ENCODE assay signal across 9 cellular contexts in genomic region chr2:155368934-155369333, GRCh38.
DNase-seq lines count a peak whose midpoint lies in the region; ATAC-seq and TF ChIP-seq lines count a peak whose summit lies in the region.
"Had no signal": no experiment of that assay in that cellular context is flagged by ENCODE, and none has a peak within 500 bp of the region (broad histone marks: within the 10 kb centered on the region; RNA-seq: fewer than 3 reads in every experiment).

No MANE protein-coding gene starts in this region.

- no peaks in the 10 kb centered on the region for H3K36me3 ChIP-seq in PC-3 (ENCODE audit: low read depth, low read length)
- no peaks in the 10 kb centered on the region for H3K36me3 ChIP-seq in CD8-positive, alpha-beta memory T cell (ENCODE audit: insufficient read depth, low read length)

- H3K27me3 Mint-ChIP-seq in HFFc6 (ENCODE audit: insufficient read depth): peaks cover 2% of the 10 kb centered on the region; the same call in 1 of the 2 replicates
- H3K27me3 Mint-ChIP-seq in CD8-positive, alpha-beta memory T cell: no peaks in the 10 kb centered on the region

- H3K4me3 Mint-ChIP-seq in HFFc6: no peak overlapping the region
- H3K4me3 Mint-ChIP-seq in CD8-positive, alpha-beta memory T cell: no peak overlapping the region

- peak; percentile 49 for ATAC-seq in PC-3
- no peak for ATAC-seq in GM21528 (IDR thresholded peaks at IDR 0.05; ENCODE audit: low FRiP score, unreplicated experiment)

- no peak overlapping the region for H3K27ac ChIP-seq in PC-3 (ENCODE audit: low read length)
- no peak overlapping the region for H3K27ac ChIP-seq in CD8-positive, alpha-beta memory T cell (ENCODE audit: low read depth, low read length)
- H3K27ac ChIP-seq: parathyroid adenoma had no signal

- H3K9me3 ChIP-seq in PC-3 (ENCODE audit: low read length): no peaks in the 10 kb centered on the region
- H3K9me3 ChIP-seq in CD8-positive, alpha-beta memory T cell (ENCODE audit: low read length): no peaks in the 10 kb centered on the region

- TF ChIP-seq CTCF in HFFc6 (IDR thresholded peaks at IDR 0.05) (peak; percentile 72), PC-3 (conservative IDR thresholded peaks at IDR 0.05; ENCODE audit: low read depth, low read length) (peak; percentile 61)

- peak; percentile 24 for DNase-seq in COR-L47 (lab: John Stamatoyannopoulos, UW)
- peak; percentile 13 for DNase-seq in HFFc6
- peak; percentile 52 for DNase-seq in PC-3
- DNase-seq in glomerular visceral epithelial cell (ENCODE audit: extremely low spot score): peak; percentile 11
- DNase-seq in activated T-cell treated with anti-CD3 and anti-CD28 coated beads, Interleukin-2, amount 50 U/mL, for 1 hour: no peak
- DNase-seq in CD8-positive, alpha-beta memory T cell: no peak
- no peak for DNase-seq in activated CD4-positive, alpha-beta T cell treated with anti-CD3 and anti-CD28 coated beads, Interleukin-2, amount 50 U/mL, for 4 hours

- no TSS peak for BruUV-seq in PC-3 (replicated peaks; lab: Mats Ljungman, UMichigan)

- H3F3A ChIP-seq in PC-3 (ENCODE audit: low read length, unreplicated experiment): no peaks in the 10 kb centered on the region

- intact Hi-C loops in PC-3 (cut with micrococcal nuclease): no loop called here

- no peaks in the 10 kb centered on the region for H3K27me3 ChIP-seq in PC-3 (ENCODE audit: low read length)
- H3K27me3 ChIP-seq in CD8-positive, alpha-beta memory T cell (ENCODE audit: insufficient read depth, low read length, poor library complexity, severe bottlenecking): no peaks in the 10 kb centered on the region

- H3K9me3 Mint-ChIP-seq in HFFc6: no peaks in the 10 kb centered on the region
- no peaks in the 10 kb centered on the region for H3K9me3 Mint-ChIP-seq in CD8-positive, alpha-beta memory T cell

- no peaks in the 10 kb centered on the region for H3K4me1 ChIP-seq in PC-3 (ENCODE audit: insufficient read depth, low read length)
- no peaks in the 10 kb centered on the region for H3K4me1 ChIP-seq in CD8-positive, alpha-beta memory T cell (ENCODE audit: insufficient read depth, low read length)
- H3K4me1 ChIP-seq: parathyroid adenoma had no signal

- no peaks in the 10 kb centered on the region for H3K79me2 ChIP-seq in PC-3 (ENCODE audit: low read length)
- H3K79me2 ChIP-seq: parathyroid adenoma had no signal

- CTCF ChIA-PET in PC-3 (lab: Charles Lee): interaction anchor here (0.6 kb wide), 1 partner anchor 1115 kb away, joined by 4 read pairs; no protein-coding TSS in a partner anchor
- CTCF ChIA-PET in CD8-positive, alpha-beta memory T cell (lab: Charles Lee): no interaction called here

- H3K36me3 Mint-ChIP-seq in HFFc6 (ENCODE audit: low read depth): no peaks in the 10 kb centered on the region
- no peaks in the 10 kb centered on the region for H3K36me3 Mint-ChIP-seq in CD8-positive, alpha-beta memory T cell

- no peak overlapping the region for H3K4me3 ChIP-seq in PC-3 (ENCODE audit: low read length)
- no peak overlapping the region for H3K4me3 ChIP-seq in CD8-positive, alpha-beta memory T cell (ENCODE audit: low read length)

- H4K20me1 ChIP-seq in PC-3 (ENCODE audit: low read length): no peaks in the 10 kb centered on the region

- no peak overlapping the region for H3K9ac ChIP-seq in PC-3 (ENCODE audit: low read length)
- H3K9ac ChIP-seq: parathyroid adenoma had no signal

- POLR2A ChIA-PET in PC-3 (lab: Charles Lee; ENCODE audit: unreplicated experiment): interaction anchor here (0.6 kb wide), 1 partner anchor 9 kb away, joined by 4 read pairs; no protein-coding TSS in a partner anchor
- POLR2A ChIA-PET in CD8-positive, alpha-beta memory T cell (lab: Charles Lee): no interaction called here

- no peaks in the 10 kb centered on the region for H3K4me1 Mint-ChIP-seq in HFFc6 (ENCODE audit: low read depth)
- H3K4me1 Mint-ChIP-seq in CD8-positive, alpha-beta memory T cell: no peaks in the 10 kb centered on the region

- H2AFZ ChIP-seq in PC-3 (ENCODE audit: low read length): no peak overlapping the region
- H2AFZ ChIP-seq: parathyroid adenoma had no signal

- no peak overlapping the region for H3K27ac Mint-ChIP-seq in HFFc6
- H3K27ac Mint-ChIP-seq in CD8-positive, alpha-beta memory T cell: no peak overlapping the region

- H3K9me2 ChIP-seq in PC-3 (replicated peaks; ENCODE audit: low read length): no peaks in the 10 kb centered on the region

- H3K4me2 ChIP-seq in PC-3 (ENCODE audit: low read length): no peak overlapping the region

Comparison
In these comparisons a context has a peak if more than half of its experiments do, and no peak if none do; other contexts are left out.
1. DNase-seq: peak in COR-L47 (single experiment), HFFc6 (single experiment), PC-3 (single experiment) and glomerular visceral epithelial cell (single experiment); none in activated T-cell treated with anti-CD3 and anti-CD28 coated beads, Interleukin-2, amount 50 U/mL, for 1 hour (single experiment), CD8-positive, alpha-beta memory T cell (0 of 5) and activated CD4-positive, alpha-beta T cell treated with anti-CD3 and anti-CD28 coated beads, Interleukin-2, amount 50 U/mL, for 4 hours (0 of 2).